In the genomic region with DNA sequence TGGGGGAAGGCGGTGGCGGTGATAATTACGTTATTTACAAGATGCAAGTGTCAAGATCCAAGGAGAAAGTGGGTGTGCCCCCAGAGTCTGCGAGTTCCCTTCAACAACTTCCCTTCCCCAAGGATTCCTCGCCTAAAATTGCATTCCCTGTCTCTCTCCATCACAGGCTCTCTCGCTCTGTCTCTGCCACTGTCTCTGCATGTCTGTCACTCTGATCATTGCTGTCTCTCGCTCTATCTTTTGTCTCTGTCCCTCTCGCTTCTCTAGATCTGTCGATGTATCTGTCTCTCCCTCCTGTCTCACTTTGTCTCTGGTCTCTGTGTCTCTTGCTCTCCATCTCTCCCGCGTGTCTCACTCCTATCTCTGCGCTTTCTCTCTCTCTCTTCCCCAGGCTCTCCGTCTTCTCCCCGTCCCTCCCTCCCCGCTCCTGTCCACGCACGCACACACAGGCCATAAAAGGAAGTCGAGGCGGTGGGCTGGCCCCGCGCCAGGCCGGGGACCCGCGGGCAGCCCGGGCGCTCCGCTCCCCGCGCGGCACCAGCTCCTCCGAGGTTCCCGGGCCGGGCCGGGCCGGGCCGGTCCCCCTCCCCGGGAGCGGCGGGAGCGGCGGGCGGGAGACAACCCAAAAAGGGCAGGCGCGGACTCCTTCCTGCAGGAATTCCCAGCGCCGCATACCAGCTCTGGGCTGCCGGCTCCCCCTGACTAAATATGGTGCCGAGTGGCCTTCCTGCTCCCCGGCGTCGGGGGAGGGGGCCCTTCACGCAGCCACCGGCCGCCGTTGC, we compare ENCODE assay signal across 1 cellular context.
TF ChIP-seq lines count a peak whose summit lies in the region.

No MANE protein-coding gene starts in this region.

TF ChIP-seq in IMR-90, 13 proteins besides CTCF, POLR2A, EP300 and RAD21 (continued from another document):
- TF ChIP-seq, protein P1, sequence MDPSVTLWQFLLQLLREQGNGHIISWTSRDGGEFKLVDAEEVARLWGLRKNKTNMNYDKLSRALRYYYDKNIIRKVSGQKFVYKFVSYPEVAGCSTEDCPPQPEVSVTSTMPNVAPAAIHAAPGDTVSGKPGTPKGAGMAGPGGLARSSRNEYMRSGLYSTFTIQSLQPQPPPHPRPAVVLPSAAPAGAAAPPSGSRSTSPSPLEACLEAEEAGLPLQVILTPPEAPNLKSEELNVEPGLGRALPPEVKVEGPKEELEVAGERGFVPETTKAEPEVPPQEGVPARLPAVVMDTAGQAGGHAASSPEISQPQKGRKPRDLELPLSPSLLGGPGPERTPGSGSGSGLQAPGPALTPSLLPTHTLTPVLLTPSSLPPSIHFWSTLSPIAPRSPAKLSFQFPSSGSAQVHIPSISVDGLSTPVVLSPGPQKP (IDR thresholded peaks at IDR 0.05; ENCODE audit: borderline replicate concordance, low read depth, low read length), result no peak
- TF ChIP-seq RFX5 (IDR thresholded peaks at IDR 0.05; ENCODE audit: low read depth, low read length), result 0 out of 2 replicates have a peak, but pooled peaks have one; percentile 2
- TF ChIP-seq MAZ (IDR thresholded peaks at IDR 0.05; ENCODE audit: borderline replicate concordance, low read depth, low read length), result peak; percentile 83; the same call in 1 of the 2 replicates
- peak; percentile 4; the same call in 1 of the 2 replicates for TF ChIP-seq FOS (IDR thresholded peaks at IDR 0.05; ENCODE audit: low read depth, low read length)
- no peak for TF ChIP-seq MAFK (IDR thresholded peaks at IDR 0.05; ENCODE audit: low read depth, low read length)
- no peak for TF ChIP-seq RCOR1 (IDR thresholded peaks at IDR 0.05; ENCODE audit: insufficient replicate concordance, low read length)
- no peak for TF ChIP-seq CEBPB (IDR thresholded peaks at IDR 0.05; ENCODE audit: low read depth, low read length)
- no peak for TF ChIP-seq BHLHE40 (IDR thresholded peaks at IDR 0.05; ENCODE audit: low read depth, low read length)
